ENCODE assay signal across 14 cellular contexts in genomic region chr11:120011836-120012235, GRCh38.
"Had no signal": no experiment of that assay in that cellular context is flagged by ENCODE, and none has a peak within 500 bp of the region (broad histone marks: within the 10 kb centered on the region; RNA-seq: fewer than 3 reads in every experiment).

No MANE protein-coding gene starts in this region.

- H3K27me3 ChIP-seq: brain microvascular endothelial cell, pancreas had no signal

- H3K27ac ChIP-seq: brain microvascular endothelial cell, coronary artery, hepatocyte, pancreas, suprapubic skin had no signal

- H2AFZ ChIP-seq: hepatocyte had no signal

- H3K36me3 ChIP-seq: brain microvascular endothelial cell, pancreas, suprapubic skin had no signal

- H3K4me3 ChIP-seq: coronary artery, hepatocyte, lung, pancreas, suprapubic skin had no signal

- H3K9me3 ChIP-seq: pancreas, suprapubic skin had no signal

- H3K4me1 ChIP-seq: pancreas had no signal

- H3K4me2 ChIP-seq: hepatocyte had no signal

- ATAC-seq: activated CD8-positive, alpha-beta T cell treated with anti-CD3 and anti-CD28 coated beads for 36 hours; pancreas; stimulated activated naive CD8-positive, alpha-beta T cell treated with anti-CD3 and anti-CD28 coated beads, Interleukin-15, Interleukin-2, amounts not matched to agents 100 U/mL and 50 U/mL, for 24 hours had no signal

- DNase-seq: activated CD4-positive, alpha-beta T cell treated with anti-CD3 and anti-CD28 coated beads, Interleukin-2, amount 10 ng/mL, durations not matched to agents 24 days and 14 days; activated CD8-positive, alpha-beta T cell treated with anti-CD3 and anti-CD28 coated beads for 36 hours; activated naive CD4-positive, alpha-beta T cell treated with Interleukin-2 at 50 U/mL for 16 hours; activated naive CD8-positive, alpha-beta T cell treated with anti-CD3 and anti-CD28 coated beads, Interleukin-2, amount 10 ng/mL, durations not matched to agents 7 days and 5 days; activated T-cell treated with anti-CD3 and anti-CD28 coated beads, Interleukin-2, amount 50 U/mL, for 24 hours; brain microvascular endothelial cell; islet precursor cell; pancreas; stimulated activated CD4-positive, alpha-beta T cell treated with anti-CD3 and anti-CD28 coated beads, Interleukin-2, amount 100 ng/mL, for 24 hours; stimulated activated naive CD8-positive, alpha-beta T cell treated with anti-CD3 and anti-CD28 coated beads, Interleukin-15, Interleukin-2, amounts not matched to agents 100 U/mL and 50 U/mL, for 24 hours had no signal

- H3K79me2 ChIP-seq: hepatocyte had no signal

- FAIRE-seq: pancreas had no signal
